Comparison of ENCODE assay signal across 16 cellular contexts in the genomic region with DNA sequence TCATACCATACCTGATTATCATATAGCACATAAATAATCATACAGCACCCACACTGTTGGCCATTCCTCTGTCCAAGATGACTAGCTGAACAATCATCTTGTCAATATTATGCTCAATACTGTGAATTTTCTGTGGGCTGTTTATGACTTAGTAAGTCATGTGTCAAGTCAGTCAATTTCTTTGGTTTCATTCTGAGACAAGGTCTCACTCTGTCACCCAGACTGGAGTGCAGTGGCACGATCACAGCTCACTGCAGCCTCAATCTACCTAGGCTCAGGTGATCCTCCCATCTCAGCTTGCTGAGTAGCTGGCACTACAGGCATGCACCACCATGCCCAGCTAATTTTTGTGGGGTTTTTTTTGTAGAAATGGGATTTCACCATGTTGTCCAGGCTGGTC. TPM values are rescaled to one million over a fixed set of nuclear protein-coding genes. Genes with fewer than 3 reads are reported as not detected.
DNase-seq lines count a peak whose midpoint lies in the region; ATAC-seq lines count a peak whose summit lies in the region.
"Had no signal": no experiment of that assay in that cellular context is flagged by ENCODE, and none has a peak within 500 bp of the region (broad histone marks: within the 10 kb centered on the region; RNA-seq: fewer than 3 reads in every experiment).

No MANE protein-coding gene starts in this region.

- ATAC-seq in activated CD4-positive, alpha-beta T cell treated with anti-CD3 and anti-CD28 coated beads for 36 hours, result peak; percentile 80
- ATAC-seq in GM21529 (IDR thresholded peaks at IDR 0.05; ENCODE audit: unreplicated experiment) (peak; percentile 55), HG03354 (IDR thresholded peaks at IDR 0.05; ENCODE audit: poor library complexity, severe bottlenecking, unreplicated experiment) (peak; percentile 43), GM19328 (IDR thresholded peaks at IDR 0.05; ENCODE audit: unreplicated experiment) (no peak)

- DNase-seq in activated CD4-positive, alpha-beta T cell treated with anti-CD3 and anti-CD28 coated beads for 36 hours, result peak; percentile 38
- no peak for DNase-seq in activated CD4-positive, alpha-beta T cell treated with anti-CD3 and anti-CD28 coated beads, Interleukin-2, amount 50 U/mL, for 1 hour
- no peak for DNase-seq in activated naive CD8-positive, alpha-beta T cell treated with anti-CD3 and anti-CD28 coated beads for 36 hours
- DNase-seq in foreskin melanocyte (no peak), NOMO-1 treated with DMSO at 0.1 percent for 48 hours (lab: John Stamatoyannopoulos, UW; ENCODE audit: unreplicated experiment) (no peak)
- DNase-seq: 8988T; anterior cingulate cortex; dermis blood vessel endothelial cell; PC-9; stimulated activated CD4-positive, alpha-beta T cell treated with anti-CD3 and anti-CD28 coated beads, Interleukin-12 subunit alpha, Interleukin-12 subunit beta, amount 100 ng/mL, for 4 hours; SW 1271 had no signal

- peaks cover 94% of the 10 kb centered on the region for H3K36me3 Mint-ChIP-seq in activated CD4-positive, alpha-beta T cell treated with anti-CD3 and anti-CD28 coated beads for 36 hours (ENCODE audit: low read depth)
- peaks cover 72% of the 10 kb centered on the region for H3K36me3 Mint-ChIP-seq in activated naive CD8-positive, alpha-beta T cell treated with anti-CD3 and anti-CD28 coated beads for 36 hours

- CTCF ChIA-PET in activated CD4-positive, alpha-beta T cell treated with anti-CD3 and anti-CD28 coated beads for 36 hours (lab: Charles Lee), result interaction anchor here (0.9 to 1.0 kb wide), 2 partner anchors 9 to 30 kb away, joined by 3 read pairs; no protein-coding TSS in a partner anchor

- no peaks in the 10 kb centered on the region for H3K27me3 Mint-ChIP-seq in activated CD4-positive, alpha-beta T cell treated with anti-CD3 and anti-CD28 coated beads for 36 hours
- H3K27me3 Mint-ChIP-seq in activated naive CD8-positive, alpha-beta T cell treated with anti-CD3 and anti-CD28 coated beads for 36 hours, result no peaks in the 10 kb centered on the region
- H3K27me3 Mint-ChIP-seq: type B pancreatic cell had no signal

- peak overlapping the region; percentile 40 for H3K27ac Mint-ChIP-seq in activated CD4-positive, alpha-beta T cell treated with anti-CD3 and anti-CD28 coated beads for 36 hours
- peak overlapping the region; percentile 2 for H3K27ac Mint-ChIP-seq in activated naive CD8-positive, alpha-beta T cell treated with anti-CD3 and anti-CD28 coated beads for 36 hours
- H3K27ac Mint-ChIP-seq: type B pancreatic cell had no signal

- intact Hi-C loops in activated CD4-positive, alpha-beta T cell treated with anti-CD3 and anti-CD28 coated beads for 36 hours (cut with DNase I, micrococcal nuclease), result loop anchor here in 1 of 2 experiments (1.0 kb wide), 1 partner anchor 512 kb away; no protein-coding TSS in a partner anchor

- no peaks in the 10 kb centered on the region for H3K9me3 Mint-ChIP-seq in activated CD4-positive, alpha-beta T cell treated with anti-CD3 and anti-CD28 coated beads for 36 hours (ENCODE audit: low read depth)
- no peaks in the 10 kb centered on the region for H3K9me3 Mint-ChIP-seq in activated naive CD8-positive, alpha-beta T cell treated with anti-CD3 and anti-CD28 coated beads for 36 hours
- H3K9me3 Mint-ChIP-seq: type B pancreatic cell had no signal

- no peak overlapping the region for H3K4me3 Mint-ChIP-seq in activated CD4-positive, alpha-beta T cell treated with anti-CD3 and anti-CD28 coated beads for 36 hours
- no peak overlapping the region for H3K4me3 Mint-ChIP-seq in activated naive CD8-positive, alpha-beta T cell treated with anti-CD3 and anti-CD28 coated beads for 36 hours
- H3K4me3 Mint-ChIP-seq: type B pancreatic cell had no signal

- peaks cover 56% of the 10 kb centered on the region for H3K4me1 Mint-ChIP-seq in activated CD4-positive, alpha-beta T cell treated with anti-CD3 and anti-CD28 coated beads for 36 hours
- peaks cover 50% of the 10 kb centered on the region for H3K4me1 Mint-ChIP-seq in activated naive CD8-positive, alpha-beta T cell treated with anti-CD3 and anti-CD28 coated beads for 36 hours

- POLR2A ChIA-PET in activated CD4-positive, alpha-beta T cell treated with anti-CD3 and anti-CD28 coated beads for 36 hours (lab: Charles Lee), result interaction anchor here (1.0 kb wide), 1 partner anchor 512 kb away, joined by 4 read pairs; no protein-coding TSS in a partner anchor

RNA-seq across cellular contexts. Expression of a gene that starts 5.7 kb away (rescaled TPM):
- 100 to 1,000 TPM; 228 to 276 TPM for total RNA-seq in activated CD4-positive, alpha-beta T cell treated with anti-CD3 and anti-CD28 coated beads for 36 hours
- total RNA-seq in activated naive CD8-positive, alpha-beta T cell treated with anti-CD3 and anti-CD28 coated beads for 36 hours, result 100 to 1,000 TPM; 229 to 232 TPM

RNA-seq across cellular contexts. Expression of a gene that starts 33.6 kb away (rescaled TPM):
- under 1 TPM; 0.16 TPM for total RNA-seq in activated CD4-positive, alpha-beta T cell treated with anti-CD3 and anti-CD28 coated beads for 36 hours
- total RNA-seq in activated naive CD8-positive, alpha-beta T cell treated with anti-CD3 and anti-CD28 coated beads for 36 hours, result under 1 TPM; 0.31 to 0.34 TPM
- total RNA-seq: dermis blood vessel endothelial cell, HT1080, PC-9 had no signal
